ENCODE assay signal across 8 cellular contexts in genomic region chr9:127938298-127938690, GRCh38. TPM values are rescaled to one million over a fixed set of nuclear protein-coding genes. Genes with fewer than 3 reads are reported as not detected.
DNase-seq lines count a peak whose midpoint lies in the region; ATAC-seq and TF ChIP-seq lines count a peak whose summit lies in the region.

No MANE protein-coding gene starts in this region.

- no peak overlapping the region for H3K23ac ChIP-seq in trophoblast cell (ENCODE audit: low read length)

- H3K9me3 ChIP-seq in heart right ventricle (no peaks in the 10 kb centered on the region), trophoblast cell (ENCODE audit: insufficient read depth, low read depth, low read length) (no peaks in the 10 kb centered on the region)

- peak overlapping the region; percentile 10 for H3K4me3 Mint-ChIP-seq in activated CD8-positive, alpha-beta T cell treated with anti-CD3 and anti-CD28 coated beads, Interleukin-2, amount 10 ng/mL, durations not matched to agents 7 days and 5 days

- DNase-seq in DMS53 treated with DMSO at 0.1 percent for 48 hours (lab: John Stamatoyannopoulos, UW; ENCODE audit: unreplicated experiment), result peak; percentile 32
- DNase-seq in activated CD8-positive, alpha-beta T cell treated with anti-CD3 and anti-CD28 coated beads, Interleukin-2, amount 10 ng/mL, durations not matched to agents 7 days and 5 days, result no peak
- DNase-seq in heart right ventricle, result peak in 1 of 2 donors; percentile 31
- DNase-seq in trophoblast cell, result peak in 1 of 2 donors; percentile 36
- no peak for DNase-seq in NCI-H2107 treated with DMSO at 0.1 percent for 48 hours (lab: John Stamatoyannopoulos, UW; ENCODE audit: unreplicated experiment)
- no peak for DNase-seq in mucosa of gallbladder (ENCODE audit: low spot score)
- DNase-seq in kidney glomerular epithelial cell (lab: John Stamatoyannopoulos, UW), result no peak

- ATAC-seq in activated CD8-positive, alpha-beta T cell treated with anti-CD3 and anti-CD28 coated beads, Interleukin-2, amount 10 ng/mL, durations not matched to agents 7 days and 5 days, result no peak
- ATAC-seq in heart right ventricle (peak; percentile 10 to 64 (median 34)), GM21717 (IDR thresholded peaks at IDR 0.05; ENCODE audit: unreplicated experiment) (no peak)

- no peak overlapping the region for H2BK12ac ChIP-seq in trophoblast cell (ENCODE audit: low read length)

- H3K27me3 Mint-ChIP-seq in activated CD8-positive, alpha-beta T cell treated with anti-CD3 and anti-CD28 coated beads, Interleukin-2, amount 10 ng/mL, durations not matched to agents 7 days and 5 days (ENCODE audit: low read depth), result no peaks in the 10 kb centered on the region

- no peaks in the 10 kb centered on the region for H3K27me3 ChIP-seq in heart right ventricle
- no peaks in the 10 kb centered on the region for H3K27me3 ChIP-seq in trophoblast cell (ENCODE audit: insufficient read depth, low read length)

- peak overlapping the region; percentile 40 for H2AFZ ChIP-seq in trophoblast cell (ENCODE audit: insufficient read depth, low read length, poor library complexity)

- POLR2A ChIA-PET in activated CD8-positive, alpha-beta T cell treated with anti-CD3 and anti-CD28 coated beads, Interleukin-2, amount 10 ng/mL, durations not matched to agents 7 days and 5 days (lab: Charles Lee), result interaction anchor here (0.7 kb wide), 1 partner anchor 32 kb away, joined by 3 read pairs; no protein-coding TSS in a partner anchor

- CTCF ChIA-PET in activated CD8-positive, alpha-beta T cell treated with anti-CD3 and anti-CD28 coated beads, Interleukin-2, amount 10 ng/mL, durations not matched to agents 7 days and 5 days (lab: Charles Lee), result interaction anchor here (1.8 to 7.8 kb wide), 3 partner anchors 18 to 179 kb away, joined by 5 to 144 read pairs (median 140); no protein-coding TSS in a partner anchor

- H3K9ac ChIP-seq in trophoblast cell (ENCODE audit: low read length), result no peak overlapping the region

- H3K79me2 ChIP-seq in trophoblast cell (ENCODE audit: control insufficient read depth, insufficient read depth, low read length, poor library complexity), result peaks cover 3% of the 10 kb centered on the region

- peaks cover 60% of the 10 kb centered on the region for H3K36me3 Mint-ChIP-seq in activated CD8-positive, alpha-beta T cell treated with anti-CD3 and anti-CD28 coated beads, Interleukin-2, amount 10 ng/mL, durations not matched to agents 7 days and 5 days (ENCODE audit: low read depth)

- H3K4me2 ChIP-seq in trophoblast cell (ENCODE audit: low read length), result peak overlapping the region; percentile 66

- H3K4me3 ChIP-seq in heart right ventricle, result peak overlapping the region in 9 of 10 donors; percentile 60 to 87 (median 76)
- H3K4me3 ChIP-seq in trophoblast cell (ENCODE audit: low read depth, low read length), result peak overlapping the region; percentile 85

- peak overlapping the region; percentile 11 for H3K4ac ChIP-seq in trophoblast cell (ENCODE audit: low read depth, low read length)

- peak overlapping the region; percentile 47 for H4K91ac ChIP-seq in trophoblast cell (ENCODE audit: low read depth, low read length)

- H3K18ac ChIP-seq in trophoblast cell (ENCODE audit: low read length), result no peak overlapping the region

- H3K79me1 ChIP-seq in trophoblast cell (ENCODE audit: low read length), result peaks cover 4% of the 10 kb centered on the region

- intact Hi-C loops in heart right ventricle (cut with DNase I), result no loop called here

- H3K27ac ChIP-seq in heart right ventricle (peak overlapping the region; percentile 22 to 88 (median 60)), trophoblast cell (ENCODE audit: low read depth, low read length) (peak overlapping the region; percentile 9)

- peak overlapping the region; percentile 50 for H2AK5ac ChIP-seq in trophoblast cell (ENCODE audit: low read length)

- no peak overlapping the region for H2BK120ac ChIP-seq in trophoblast cell (ENCODE audit: insufficient read depth, low read length, poor library complexity)

- H3K9me3 Mint-ChIP-seq in activated CD8-positive, alpha-beta T cell treated with anti-CD3 and anti-CD28 coated beads, Interleukin-2, amount 10 ng/mL, durations not matched to agents 7 days and 5 days (ENCODE audit: insufficient read depth), result no peaks in the 10 kb centered on the region

- no peak for TF ChIP-seq CTCF in heart right ventricle (IDR thresholded peaks at IDR 0.05)

- H3K14ac ChIP-seq in trophoblast cell (ENCODE audit: low read length), result peak overlapping the region; percentile 4

- H3K4me1 Mint-ChIP-seq in activated CD8-positive, alpha-beta T cell treated with anti-CD3 and anti-CD28 coated beads, Interleukin-2, amount 10 ng/mL, durations not matched to agents 7 days and 5 days (ENCODE audit: low read depth), result peaks cover 54% of the 10 kb centered on the region

- H4K8ac ChIP-seq in trophoblast cell (ENCODE audit: low read depth, low read length), result peak overlapping the region; percentile 82

- H3K27ac Mint-ChIP-seq in activated CD8-positive, alpha-beta T cell treated with anti-CD3 and anti-CD28 coated beads, Interleukin-2, amount 10 ng/mL, durations not matched to agents 7 days and 5 days, result peak overlapping the region; percentile 14

- peaks cover 15 to 44% (median 23%) of the 10 kb centered on the region in 9 donors for H3K4me1 ChIP-seq in heart right ventricle
- peaks cover 9 to 19% of the 10 kb centered on the region in 2 experiments for H3K4me1 ChIP-seq in trophoblast cell (ENCODE audit: control insufficient read depth in 1 of 2, insufficient read depth in 2 of 2, low read length in 2 of 2)

- H3K36me3 ChIP-seq in heart right ventricle (peaks cover 0 to 26% (median 0%) of the 10 kb centered on the region in 9 donors), trophoblast cell (ENCODE audit: control insufficient read depth in 1 of 2, insufficient read depth in 2 of 2, low read length in 2 of 2) (peaks cover 41 to 46% of the 10 kb centered on the region in 2 experiments)

- H2BK5ac ChIP-seq in trophoblast cell (ENCODE audit: low read depth, low read length, poor library complexity), result no peak overlapping the region

- WGBS in heart right ventricle, 2 donors, result 25 to 29% methylated on average over 21 to 25 of the region's 25 CpGs
- WGBS in trophoblast cell (ENCODE audit: extremely low coverage, insufficient coverage, insufficient read length), result no CpG with 5 or more reads among the region's 25 CpGs

- H4K12ac ChIP-seq in trophoblast cell (ENCODE audit: low read depth, low read length), result peak overlapping the region; percentile 7

RNA-seq across cellular contexts. Expression of gene DPM2, which starts 0.6 kb away (rescaled TPM):
- 10 to 100 TPM; 47.9 to 53.8 TPM for total RNA-seq in activated CD8-positive, alpha-beta T cell treated with anti-CD3 and anti-CD28 coated beads, Interleukin-2, amount 10 ng/mL, durations not matched to agents 7 days and 5 days
- total RNA-seq in heart right ventricle (10 to 100 TPM in 8 of 10 donors, 1 to 10 TPM in 2; 7.2 to 15.4 (median 12.3) TPM), mucosa of gallbladder (36.6 TPM)
- polyA plus RNA-seq in heart right ventricle, result 10 to 100 TPM; 16.7 to 31.1 TPM
- polyA plus RNA-seq in trophoblast cell (2013), result 27.7 and 31.0 TPM in 2 replicates

RNA-seq across cellular contexts. Expression of gene PIP5KL1, which starts 7.7 kb away (rescaled TPM):
- total RNA-seq in activated CD8-positive, alpha-beta T cell treated with anti-CD3 and anti-CD28 coated beads, Interleukin-2, amount 10 ng/mL, durations not matched to agents 7 days and 5 days, result 1 to 10 TPM; 2.6 to 2.7 TPM
- under 1 TPM in 7 of 10 donors, not detected in 3; 0.25 to 0.59 (median 0.47) TPM for total RNA-seq in heart right ventricle
- under 1 TPM in 1 of 2 donors, not detected in 1; 0.28 TPM for polyA plus RNA-seq in heart right ventricle
- polyA plus RNA-seq in trophoblast cell (2013), result 2.9 and 3.3 TPM in 2 replicates
- total RNA-seq in mucosa of gallbladder, result 4.9 TPM

RNA-seq across cellular contexts. Expression of gene ST6GALNAC4, which starts 21.5 kb away (rescaled TPM):
- 10 to 100 TPM; 37.0 to 39.7 TPM for total RNA-seq in activated CD8-positive, alpha-beta T cell treated with anti-CD3 and anti-CD28 coated beads, Interleukin-2, amount 10 ng/mL, durations not matched to agents 7 days and 5 days
- total RNA-seq in heart right ventricle (10 to 100 TPM; 23.2 to 52.9 (median 33.9) TPM), mucosa of gallbladder (42.1 TPM)
- 10 to 100 TPM; 10.8 to 48.6 TPM for polyA plus RNA-seq in heart right ventricle
- 5.3 and 5.4 TPM in 2 replicates for polyA plus RNA-seq in trophoblast cell (2013)

RNA-seq across cellular contexts. Expression of gene ST6GALNAC6, which starts 38.9 kb away (rescaled TPM):
- 10 to 100 TPM; 68.6 to 77.6 TPM for total RNA-seq in activated CD8-positive, alpha-beta T cell treated with anti-CD3 and anti-CD28 coated beads, Interleukin-2, amount 10 ng/mL, durations not matched to agents 7 days and 5 days
- total RNA-seq in heart right ventricle, result 10 to 100 TPM; 32.8 to 52.0 (median 44.7) TPM
- 10 to 100 TPM; 33.0 to 40.5 TPM for polyA plus RNA-seq in heart right ventricle
- 9.1 and 10.5 TPM in 2 replicates for polyA plus RNA-seq in trophoblast cell (2013)
- 67.0 TPM for total RNA-seq in mucosa of gallbladder

RNA-seq across cellular contexts. Expression of gene EEIG1, which starts 42.5 kb away (rescaled TPM):
- total RNA-seq in activated CD8-positive, alpha-beta T cell treated with anti-CD3 and anti-CD28 coated beads, Interleukin-2, amount 10 ng/mL, durations not matched to agents 7 days and 5 days, result 100 to 1,000 TPM; 227 to 232 TPM
- 10 to 100 TPM; 11.1 to 33.5 (median 25.1) TPM for total RNA-seq in heart right ventricle
- 10 to 100 TPM in 1 of 2 donors, 1 to 10 TPM in 1; 6.7 to 13.0 TPM for polyA plus RNA-seq in heart right ventricle
- 131 and 139 TPM in 2 replicates for polyA plus RNA-seq in trophoblast cell (2013)
- 220 TPM for total RNA-seq in mucosa of gallbladder

Comparison
In these comparisons a context has a peak if more than half of its experiments do, and no peak if none do; other contexts are left out.
1. ATAC-seq: peak in heart right ventricle (8 of 8); none in activated CD8-positive, alpha-beta T cell treated with anti-CD3 and anti-CD28 coated beads, Interleukin-2, amount 10 ng/mL, durations not matched to agents 7 days and 5 days (single experiment) and GM21717 (single experiment).